In the genomic region with DNA sequence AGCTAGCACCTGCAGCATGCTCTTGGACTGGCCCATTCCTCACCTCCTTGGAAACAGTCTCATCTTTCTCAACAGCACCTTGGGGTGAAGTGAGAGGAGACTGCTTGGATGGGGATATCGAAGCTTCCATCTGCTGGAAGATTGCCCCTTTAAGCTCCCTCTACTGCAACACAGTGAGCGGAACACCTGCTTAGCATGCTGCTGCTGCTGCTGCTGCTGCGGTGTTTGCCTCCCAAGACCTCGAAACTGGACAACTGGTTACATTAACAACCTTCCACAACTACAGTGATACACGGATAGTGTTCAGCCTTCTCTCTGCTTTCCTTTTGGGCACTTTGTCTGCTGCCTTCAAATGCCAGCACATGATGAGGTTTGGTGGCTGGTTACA, we compare ENCODE assay signal across 20 cellular contexts.
DNase-seq lines count a peak whose midpoint lies in the region; ATAC-seq, FAIRE-seq and TF ChIP-seq lines count a peak whose summit lies in the region.
"Had no signal": no experiment of that assay in that cellular context is flagged by ENCODE, and none has a peak within 500 bp of the region (broad histone marks: within the 10 kb centered on the region; RNA-seq: fewer than 3 reads in every experiment).

No MANE protein-coding gene starts in this region.

- CTCF ChIA-PET in H1 (lab: Charles Lee; ENCODE audit: partially characterized antibody), result interaction anchor here (1.6 kb wide), 1 partner anchor 15 kb away, joined by 5 read pairs; no protein-coding TSS in a partner anchor

- H3K9me3 ChIP-seq in BLaER1 (peaks cover 13% of the 10 kb centered on the region), H1 (ENCODE audit: insufficient read depth in 2 of 2, low read depth in 1 of 2, low read length in 1 of 2) (peaks cover 0 to 6% of the 10 kb centered on the region in 2 experiments; a peak in 2 of 4 replicates), neuronal stem cell (replicated peaks in 1 of 2; ENCODE audit: control insufficient read depth in 2 of 2, insufficient read depth in 1 of 2, low read depth in 1 of 2, low read length in 2 of 2) (peaks cover 0 to 3% of the 10 kb centered on the region in 2 donors), lower lobe of right lung (no peaks in the 10 kb centered on the region), uterus (no peaks in the 10 kb centered on the region)

- DNase-seq in H1 (ENCODE audit: low read depth in 1 of 2, low spot score in 2 of 2) (no peak), neuronal stem cell (ENCODE audit: low spot score) (no peak), lower lobe of right lung (no peak), uterus (no peak)
- no peak for DNase-seq in activated effector memory CD4-positive, alpha-beta T cell treated with anti-CD3 and anti-CD28 coated beads, Interleukin-2, amount 50 U/mL, for 16 hours
- DNase-seq: EL, GF-D8, H7, KG1, NCI-H1092, NCI-H1436 treated with DMSO at 0.1 percent for 48 hours, NCI-H2029, NCI-H2171, NCI-H446, NCI-H526, Right ventricle myocardium superior had no signal

- H3K23me2 ChIP-seq in H1 (ENCODE audit: low read depth, low read length), result peaks cover 2% of the 10 kb centered on the region; the same call in 1 of the 2 replicates

- intact Hi-C loops in lower lobe of right lung (cut with DNase I), result no loop called here
- intact Hi-C loops in uterus (cut with DNase I; ENCODE audit: low total_unique reads), result no loop called here

- H3K23ac ChIP-seq in H1 (ENCODE audit: insufficient read length), result no peak overlapping the region
- H3K23ac ChIP-seq in neuronal stem cell (ENCODE audit: low read depth, low read length, poor library complexity), result no peak overlapping the region

- H2AFZ ChIP-seq in H1 (ENCODE audit: low read length) (no peak overlapping the region), neuronal stem cell (ENCODE audit: low read length) (no peak overlapping the region)

- no peak overlapping the region for H3K14ac ChIP-seq in H1 (ENCODE audit: insufficient read length)
- H3K14ac ChIP-seq in neuronal stem cell (ENCODE audit: low read length), result no peak overlapping the region

- H3K18ac ChIP-seq in H1 (ENCODE audit: extremely low read depth, low read length) (no peak overlapping the region), neuronal stem cell (ENCODE audit: low read length) (peak overlapping the region; percentile 36)

- H3K9ac ChIP-seq in BLaER1 (no peak overlapping the region), H1 (replicated peaks in 1 of 4; ENCODE audit: extremely low read depth in 1 of 4, low read depth in 3 of 4, low read length in 3 of 4) (no peak overlapping the region), neuronal stem cell (ENCODE audit: low read depth, low read length, poor library complexity) (no peak overlapping the region)

- H3K4me3 ChIP-seq in BLaER1, result no peak overlapping the region
- no peak overlapping the region for H3K4me3 ChIP-seq in H1 (ENCODE audit: extremely low read depth in 1 of 4, insufficient read depth in 2 of 4, low read depth in 3 of 4, low read length in 4 of 4)
- no peak overlapping the region for H3K4me3 ChIP-seq in neuronal stem cell (ENCODE audit: low read length in 2 of 2)
- no peak overlapping the region for H3K4me3 ChIP-seq in lower lobe of right lung
- no peak overlapping the region for H3K4me3 ChIP-seq in uterus

- no peaks in the 10 kb centered on the region for H3K79me1 ChIP-seq in H1 (ENCODE audit: low read depth, low read length)
- H3K79me1 ChIP-seq in neuronal stem cell (ENCODE audit: low read depth, low read length), result no peaks in the 10 kb centered on the region

- no peak overlapping the region for H2AK5ac ChIP-seq in H1 (ENCODE audit: low read depth, low read length)
- peak overlapping the region; percentile 11 for H2AK5ac ChIP-seq in neuronal stem cell (ENCODE audit: low read depth, low read length)

- H4K8ac ChIP-seq in H1 (ENCODE audit: extremely low read depth, insufficient read depth, low read length) (no peak overlapping the region), neuronal stem cell (ENCODE audit: low read depth, low read length) (no peak overlapping the region)

- H3K36me3 ChIP-seq in BLaER1 (no peaks in the 10 kb centered on the region), H1 (ENCODE audit: control insufficient read depth in 2 of 4, insufficient read depth in 4 of 4, low read length in 3 of 4) (no peaks in the 10 kb centered on the region), neuronal stem cell (replicated peaks in 1 of 2; ENCODE audit: control insufficient read depth in 2 of 2, insufficient read depth in 2 of 2, low read length in 2 of 2) (no peaks in the 10 kb centered on the region), lower lobe of right lung (no peaks in the 10 kb centered on the region), uterus (no peaks in the 10 kb centered on the region)

- TF ChIP-seq RAD21 in H1 (IDR thresholded peaks at IDR 0.05 in 1 of 2, conservative IDR thresholded peaks at IDR 0.05 in 1 of 2; ENCODE audit: low read depth in 2 of 2, low read length in 2 of 2), result no peak

- POLR2A ChIA-PET in H1 (lab: Charles Lee; ENCODE audit: partially characterized antibody), result no interaction called here

- no peak overlapping the region for H3K4ac ChIP-seq in H1 (replicated peaks; ENCODE audit: insufficient read length, low read depth, low read length)
- H3K4ac ChIP-seq in neuronal stem cell (ENCODE audit: low read length), result peak overlapping the region; percentile 23

- WGBS in H1 (ENCODE audit: extremely low coverage in 1 of 2, insufficient coverage in 1 of 2, insufficient read length in 1 of 2, insufficient replicate concordance in 2 of 2, low coverage in 1 of 2, low lambda C conversion rate in 2 of 2, missing lambda C conversion rate in 1 of 2), 2 experiments, result 95% methylated on average over 5 of the region's 5 CpGs; no CpG with 5 or more reads in 1 of the 2 experiments
- WGBS in neuronal stem cell (ENCODE audit: extremely low coverage in 2 of 2, insufficient read length in 2 of 2, insufficient replicate concordance in 1 of 2), 2 donors, result no CpG with 5 or more reads among the region's 5 CpGs

- 0 out of 2 replicates have a peak overlapping the region, but pooled peaks have one; percentile 2 for H2BK15ac ChIP-seq in H1 (ENCODE audit: low read length)
- peak overlapping the region; percentile 38 for H2BK15ac ChIP-seq in neuronal stem cell (ENCODE audit: low read length)

- H3K79me2 ChIP-seq in H1 (ENCODE audit: control insufficient read depth in 1 of 2, insufficient read depth in 2 of 2, low read length in 2 of 2), result no peaks in the 10 kb centered on the region

- FAIRE-seq in H1 (lab: Jason Lieb, UNC), result no peak
- FAIRE-seq: A204.1 had no signal

- no peaks in the 10 kb centered on the region for H3K27me3 ChIP-seq in BLaER1
- H3K27me3 ChIP-seq in H1 (replicated peaks in 1 of 4; ENCODE audit: control insufficient read depth in 3 of 4, extremely low read depth in 1 of 4, insufficient read depth in 3 of 4, low read length in 3 of 4), result no peaks in the 10 kb centered on the region
- no peaks in the 10 kb centered on the region for H3K27me3 ChIP-seq in neuronal stem cell (ENCODE audit: control insufficient read depth in 3 of 3, insufficient read depth in 3 of 3, low read depth in 1 of 3, low read length in 3 of 3)
- H3K27me3 ChIP-seq in lower lobe of right lung (ENCODE audit: low read depth), result no peaks in the 10 kb centered on the region
- no peaks in the 10 kb centered on the region for H3K27me3 ChIP-seq in uterus

- TF ChIP-seq CTCF in H1 (IDR thresholded peaks at IDR 0.05; ENCODE audit: control extremely low read depth in 1 of 3, insufficient read depth in 1 of 3, low read depth in 1 of 3, low read length in 3 of 3), result no peak
- no peak for TF ChIP-seq CTCF in lower lobe of right lung (IDR thresholded peaks at IDR 0.05)
- TF ChIP-seq CTCF in uterus (IDR thresholded peaks at IDR 0.05), result no peak

- no peak overlapping the region for H4K5ac ChIP-seq in H1 (ENCODE audit: insufficient read length, low read depth, low read length)

- 0 out of 2 replicates have a peak overlapping the region, but pooled peaks have one; percentile 37 for H2BK5ac ChIP-seq in H1 (ENCODE audit: low read depth, low read length)
- no peak overlapping the region for H2BK5ac ChIP-seq in neuronal stem cell (ENCODE audit: low read length)

- no peak for ATAC-seq in lower lobe of right lung
- ATAC-seq in GM18517 (IDR thresholded peaks at IDR 0.05; ENCODE audit: unreplicated experiment), result no peak

- 0 out of 2 replicates have a peak overlapping the region, but pooled peaks have one; percentile 35 for H2BK20ac ChIP-seq in H1 (ENCODE audit: low read length)

- H3K4me1 ChIP-seq in BLaER1, result peaks cover 35% of the 10 kb centered on the region
- peaks cover 12 to 23% (median 15%) of the 10 kb centered on the region in 4 experiments for H3K4me1 ChIP-seq in H1 (replicated peaks in 1 of 4; ENCODE audit: control insufficient read depth in 3 of 4, insufficient read depth in 4 of 4, low read length in 3 of 4)
- H3K4me1 ChIP-seq in neuronal stem cell (ENCODE audit: control insufficient read depth in 2 of 2, insufficient read depth in 1 of 2, low read depth in 1 of 2, low read length in 2 of 2), result peaks cover 2 to 18% of the 10 kb centered on the region in 2 donors
- peaks cover 6% of the 10 kb centered on the region for H3K4me1 ChIP-seq in lower lobe of right lung
- H3K4me1 ChIP-seq in uterus, result no peaks in the 10 kb centered on the region

- no peak for TF ChIP-seq POLR2A in H1 (IDR thresholded peaks at IDR 0.05; ENCODE audit: control extremely low read depth in 1 of 2, low read depth in 2 of 2, low read length in 2 of 2)
- TF ChIP-seq POLR2A in uterus (IDR thresholded peaks at IDR 0.05), result no peak

- H3K4me2 ChIP-seq in BLaER1 (peak overlapping the region; percentile 65), H1 (ENCODE audit: insufficient read depth in 1 of 2, low read depth in 2 of 2, low read length in 2 of 2) (no peak overlapping the region), neuronal stem cell (ENCODE audit: insufficient read depth, low read length, poor library complexity, severe bottlenecking) (no peak overlapping the region)

- H2BK12ac ChIP-seq in H1 (ENCODE audit: low read depth, low read length), result peak overlapping the region; percentile 82
- H2BK12ac ChIP-seq in neuronal stem cell (ENCODE audit: low read length), result peak overlapping the region; percentile 76

- H2BK120ac ChIP-seq in H1 (replicated peaks; ENCODE audit: low read depth, low read length) (no peak overlapping the region), neuronal stem cell (ENCODE audit: low read depth, low read length) (peak overlapping the region; percentile 24)

- H4K20me1 ChIP-seq in BLaER1 (no peaks in the 10 kb centered on the region), H1 (replicated peaks in 1 of 2; ENCODE audit: control insufficient read depth in 1 of 2, insufficient read depth in 2 of 2, low read length in 2 of 2) (no peaks in the 10 kb centered on the region)

- H3K27ac ChIP-seq in BLaER1 (peak overlapping the region; percentile 53), angular gyrus (ENCODE audit: low read depth, low read length) (peak overlapping the region; percentile 87), H1 (ENCODE audit: low read depth, low read length) (no peak overlapping the region), neuronal stem cell (replicated peaks; ENCODE audit: low read length) (no peak overlapping the region), lower lobe of right lung (no peak overlapping the region), uterus (no peak overlapping the region)

- TF ChIP-seq EP300 in H1 (IDR thresholded peaks at IDR 0.05; ENCODE audit: borderline replicate concordance in 1 of 2, low read depth in 2 of 2, low read length in 2 of 2), result no peak

- H4K91ac ChIP-seq in H1 (replicated peaks; ENCODE audit: insufficient read length, low read length), result no peak overlapping the region
- no peak overlapping the region for H4K91ac ChIP-seq in neuronal stem cell (ENCODE audit: low read depth, low read length, poor library complexity)

- no peak overlapping the region for H3K56ac ChIP-seq in H1 (replicated peaks; ENCODE audit: insufficient read length, low read depth, low read length)

Comparison
In these comparisons a context has a peak if more than half of its experiments do, and no peak if none do; other contexts are left out.
1. H3K27ac ChIP-seq: peak in BLaER1 (single experiment) and angular gyrus (single experiment); none in H1 (single experiment), neuronal stem cell (single experiment), lower lobe of right lung (single experiment) and uterus (0 of 2).